13 cellular contexts compared by ENCODE assay signal in genomic region chr20:38001173-38001875, GRCh38. TPM values are rescaled to one million over a fixed set of nuclear protein-coding genes. Genes with fewer than 3 reads are reported as not detected.
A peak's percentile ranks its signal among the peaks of the same experiment; 100 is the strongest.
DNase-seq lines count a peak whose midpoint lies in the region; ATAC-seq, FAIRE-seq and TF ChIP-seq lines count a peak whose summit lies in the region.
"Had no signal": no experiment of that assay in that cellular context is flagged by ENCODE, and none has a peak within 500 bp of the region (broad histone marks: within the 10 kb centered on the region; RNA-seq: fewer than 3 reads in every experiment).

No MANE protein-coding gene starts in this region.

- DNase-seq in MCF 10A (ENCODE audit: unreplicated experiment): peak; percentile 32
- DNase-seq in breast epithelium (ENCODE audit: low spot score in 2 of 2): no peak
- DNase-seq in RWPE1 (ENCODE audit: low spot score): peak; percentile 82
- peak; percentile 78 for DNase-seq in epithelial cell of esophagus (ENCODE audit: low read depth)
- no peak for DNase-seq in smooth muscle cell (lab: John Stamatoyannopoulos, UW; ENCODE audit: unreplicated experiment)
- DNase-seq in LoVo (ENCODE audit: low spot score): no peak
- no peak for DNase-seq in urothelium cell line (ENCODE audit: low spot score)
- DNase-seq: C1 segment of cervical spinal cord, caudate nucleus, left ventricle myocardium superior, NCI-H510A treated with DMSO at 0.1 percent for 48 hours had no signal

- no peaks in the 10 kb centered on the region for H3K4me1 ChIP-seq in breast epithelium
- H3K4me1 ChIP-seq in smooth muscle cell (ENCODE audit: low read depth): peaks cover 3% of the 10 kb centered on the region
- H3K4me1 ChIP-seq: gastroesophageal sphincter had no signal

- TF ChIP-seq POLR2A in breast epithelium (IDR thresholded peaks at IDR 0.05): no peak

- no peak overlapping the region for H2AFZ ChIP-seq in smooth muscle cell (ENCODE audit: low read depth)

- H3K27me3 Mint-ChIP-seq in MCF 10A (ENCODE audit: insufficient read depth, unreplicated experiment): no peaks in the 10 kb centered on the region

- CTCF ChIA-PET in MCF 10A (lab: Yijun Ruan, JAX) (interaction anchor here (1.1 kb wide), 1 partner anchor 220 kb away, joined by 3 read pairs; no protein-coding TSS in a partner anchor), RWPE1 (lab: Yijun Ruan, JAX) (no interaction called here)

- H3K27me3 ChIP-seq in breast epithelium (no peaks in the 10 kb centered on the region), smooth muscle cell (ENCODE audit: low read depth) (no peaks in the 10 kb centered on the region)
- H3K27me3 ChIP-seq: gastroesophageal sphincter had no signal

- H3K4me2 ChIP-seq in smooth muscle cell: peak overlapping the region; percentile 61

- H3K36me3 Mint-ChIP-seq in MCF 10A (ENCODE audit: insufficient read depth, unreplicated experiment): peaks cover 61% of the 10 kb centered on the region

- H3K79me2 ChIP-seq in smooth muscle cell (ENCODE audit: low read depth): no peaks in the 10 kb centered on the region

- H3K9ac ChIP-seq in smooth muscle cell (ENCODE audit: low read depth): peak overlapping the region; percentile 36

- no TSS peak for BruUV-seq in MCF 10A (replicated peaks; lab: Mats Ljungman, UMichigan)

- H3K4me3 ChIP-seq in breast epithelium (no peak overlapping the region), epithelial cell of esophagus (ENCODE audit: low read length) (no peak overlapping the region), smooth muscle cell (no peak overlapping the region)
- H3K4me3 ChIP-seq: gastroesophageal sphincter had no signal

- H3K9me3 ChIP-seq in breast epithelium (no peaks in the 10 kb centered on the region), smooth muscle cell (replicated peaks; ENCODE audit: low read depth) (no peaks in the 10 kb centered on the region)
- H3K9me3 ChIP-seq: gastroesophageal sphincter had no signal

- H3K4me1 Mint-ChIP-seq in MCF 10A (ENCODE audit: insufficient read depth, unreplicated experiment): peaks cover 7% of the 10 kb centered on the region

- intact Hi-C loops in MCF 10A (cut with micrococcal nuclease): no loop called here
- intact Hi-C loops in breast epithelium (cut with DNase I; ENCODE audit: low total_unique reads): no loop called here

- no peak overlapping the region for H3K4me3 Mint-ChIP-seq in MCF 10A (ENCODE audit: unreplicated experiment)

- FAIRE-seq in urothelium cell line (lab: Jason Lieb, UNC): no peak

- H4K20me1 ChIP-seq in smooth muscle cell (ENCODE audit: low read depth): peaks cover 40% of the 10 kb centered on the region

- peaks cover 17% of the 10 kb centered on the region for H3F3A ChIP-seq in smooth muscle cell (ENCODE audit: low read depth)

- no peaks in the 10 kb centered on the region for H3K9me3 Mint-ChIP-seq in MCF 10A (ENCODE audit: unreplicated experiment)

- H3K27ac ChIP-seq in breast epithelium (no peak overlapping the region), RWPE1 (no peak overlapping the region), smooth muscle cell (ENCODE audit: low read depth) (peak overlapping the region; percentile 92)
- H3K27ac ChIP-seq: gastroesophageal sphincter had no signal

- TF ChIP-seq CTCF in MCF 10A (IDR thresholded peaks at IDR 0.05; ENCODE audit: unreplicated experiment) (no peak), breast epithelium (IDR thresholded peaks at IDR 0.05) (no peak), RWPE1 (conservative IDR thresholded peaks at IDR 0.05; ENCODE audit: low read depth) (no peak), epithelial cell of esophagus (IDR thresholded peaks at IDR 0.05; ENCODE audit: insufficient read depth, low read depth, low read length, missing control alignments) (no peak), smooth muscle cell (IDR thresholded peaks at IDR 0.05; ENCODE audit: borderline replicate concordance, insufficient read depth, poor library complexity, severe bottlenecking) (no peak)

- H3K27ac Mint-ChIP-seq in MCF 10A (ENCODE audit: low read depth, unreplicated experiment): peak overlapping the region; percentile 13

- 38% methylated on average over 6 of the region's 6 CpGs for WGBS in smooth muscle cell (ENCODE audit: low lambda C conversion rate)

- no peaks in the 10 kb centered on the region for H3K36me3 ChIP-seq in breast epithelium
- no peaks in the 10 kb centered on the region for H3K36me3 ChIP-seq in smooth muscle cell (ENCODE audit: low read depth)

- POLR2A ChIA-PET in MCF 10A (lab: Yijun Ruan, JAX) (interaction anchor here (1.2 kb wide), 1 partner anchor 29 kb away, joined by 4 read pairs; no protein-coding TSS in a partner anchor), RWPE1 (lab: Yijun Ruan, JAX; ENCODE audit: low non-redundant PET) (no interaction called here)

- ATAC-seq in HG03196 (IDR thresholded peaks at IDR 0.05; ENCODE audit: unreplicated experiment): no peak
- ATAC-seq: gastroesophageal sphincter, left ventricle myocardium superior had no signal

RNA-seq across cellular contexts. Expression of gene TTI1, which starts 31.9 kb away (rescaled TPM):
- total RNA-seq in MCF 10A (2022) (17.1 and 18.3 TPM in 2 replicates), breast epithelium (10 to 100 TPM; 10.2 to 20.2 (median 16.7) TPM), smooth muscle cell (17.0 and 20.4 TPM in 2 replicates)
- 14.2 and 20.0 TPM in 2 replicates for polyA plus RNA-seq in smooth muscle cell

RNA-seq across cellular contexts. Expression of gene RPRD1B, which starts 32.2 kb away (rescaled TPM):
- 42.6 and 53.0 TPM in 2 replicates for total RNA-seq in MCF 10A (2022)
- 10 to 100 TPM; 21.4 to 33.8 (median 31.3) TPM for total RNA-seq in breast epithelium
- 40.2 and 59.1 TPM in 2 replicates for total RNA-seq in smooth muscle cell
- 13.5 and 19.6 TPM in 2 replicates for polyA plus RNA-seq in smooth muscle cell

Comparison
In these comparisons a context has a peak if more than half of its experiments do, and no peak if none do; other contexts are left out.
1. DNase-seq: peak in MCF 10A (single experiment), RWPE1 (single experiment) and epithelial cell of esophagus (single experiment); none in breast epithelium (0 of 2), smooth muscle cell (single experiment), LoVo (single experiment) and urothelium cell line (single experiment).